ENCODE assay signal across 1 cellular context in the genomic region with DNA sequence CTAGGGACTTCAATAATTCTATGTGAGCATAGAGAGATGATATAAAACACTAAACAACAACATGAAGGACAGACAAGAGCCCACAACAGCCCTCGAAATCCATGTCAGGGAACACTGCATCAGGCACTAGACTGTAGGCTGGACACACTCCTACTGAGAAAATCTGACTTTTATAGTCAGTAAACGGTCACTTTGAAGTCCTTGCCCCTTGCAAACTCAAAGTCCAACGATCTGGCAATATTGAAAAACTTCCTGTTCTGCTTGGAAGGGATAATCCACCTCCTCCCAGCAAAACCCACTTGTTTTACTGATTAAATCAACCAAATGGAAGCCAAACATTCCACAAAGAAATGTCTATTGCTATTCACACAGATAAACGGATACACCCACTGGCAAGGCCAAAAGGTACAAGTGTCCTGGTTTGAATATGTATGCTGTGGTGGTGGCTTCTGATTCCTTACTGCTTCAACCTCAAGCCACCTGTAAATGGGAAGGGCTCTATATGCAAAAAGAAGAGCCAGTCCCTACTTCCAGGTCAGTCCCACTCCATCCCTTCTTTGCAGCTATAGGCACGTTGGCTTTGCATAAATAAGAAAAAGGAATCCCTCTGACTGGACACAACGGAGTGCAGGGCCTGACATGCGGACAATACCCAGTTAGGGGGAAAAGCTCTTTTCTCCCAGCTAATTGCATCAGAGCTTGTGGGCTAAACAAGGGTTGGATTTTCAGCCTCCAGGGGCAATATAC.
TF ChIP-seq lines count a peak whose summit lies in the region.

No MANE protein-coding gene starts in this region.

TF ChIP-seq in HepG2, 621 proteins besides CTCF, POLR2A, EP300 and RAD21 (continued from another document and continues in another):
- peak; percentile 48; the same call in 1 of the 2 replicates for TF ChIP-seq TARDBP (CRISPR knock-in tag; IDR thresholded peaks at IDR 0.05)
- no peak for TF ChIP-seq ZFP36L1 (CRISPR knock-in tag; IDR thresholded peaks at IDR 0.05)
- TF ChIP-seq ZNF3 (CRISPR knock-in tag; IDR thresholded peaks at IDR 0.05) = 0 out of 2 replicates have a peak, but pooled peaks have one; percentile 25
- TF ChIP-seq, protein P1, sequence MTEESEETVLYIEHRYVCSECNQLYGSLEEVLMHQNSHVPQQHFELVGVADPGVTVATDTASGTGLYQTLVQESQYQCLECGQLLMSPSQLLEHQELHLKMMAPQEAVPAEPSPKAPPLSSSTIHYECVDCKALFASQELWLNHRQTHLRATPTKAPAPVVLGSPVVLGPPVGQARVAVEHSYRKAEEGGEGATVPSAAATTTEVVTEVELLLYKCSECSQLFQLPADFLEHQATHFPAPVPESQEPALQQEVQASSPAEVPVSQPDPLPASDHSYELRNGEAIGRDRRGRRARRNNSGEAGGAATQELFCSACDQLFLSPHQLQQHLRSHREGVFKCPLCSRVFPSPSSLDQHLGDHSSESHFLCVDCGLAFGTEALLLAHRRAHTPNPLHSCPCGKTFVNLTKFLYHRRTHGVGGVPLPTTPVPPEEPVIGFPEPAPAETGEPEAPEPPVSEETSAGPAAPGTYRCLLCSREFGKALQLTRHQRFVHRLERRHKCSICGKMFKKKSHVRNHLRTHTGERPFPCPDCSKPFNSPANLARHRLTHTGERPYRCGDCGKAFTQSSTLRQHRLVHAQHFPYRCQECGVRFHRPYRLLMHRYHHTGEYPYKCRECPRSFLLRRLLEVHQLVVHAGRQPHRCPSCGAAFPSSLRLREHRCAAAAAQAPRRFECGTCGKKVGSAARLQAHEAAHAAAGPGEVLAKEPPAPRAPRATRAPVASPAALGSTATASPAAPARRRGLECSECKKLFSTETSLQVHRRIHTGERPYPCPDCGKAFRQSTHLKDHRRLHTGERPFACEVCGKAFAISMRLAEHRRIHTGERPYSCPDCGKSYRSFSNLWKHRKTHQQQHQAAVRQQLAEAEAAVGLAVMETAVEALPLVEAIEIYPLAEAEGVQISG (CRISPR knock-in tag; IDR thresholded peaks at IDR 0.05) = no peak
- TF ChIP-seq MXD4 (CRISPR knock-in tag; IDR thresholded peaks at IDR 0.05) = 0 out of 2 replicates have a peak, but pooled peaks have one; percentile 21
- TF ChIP-seq, protein P2, sequence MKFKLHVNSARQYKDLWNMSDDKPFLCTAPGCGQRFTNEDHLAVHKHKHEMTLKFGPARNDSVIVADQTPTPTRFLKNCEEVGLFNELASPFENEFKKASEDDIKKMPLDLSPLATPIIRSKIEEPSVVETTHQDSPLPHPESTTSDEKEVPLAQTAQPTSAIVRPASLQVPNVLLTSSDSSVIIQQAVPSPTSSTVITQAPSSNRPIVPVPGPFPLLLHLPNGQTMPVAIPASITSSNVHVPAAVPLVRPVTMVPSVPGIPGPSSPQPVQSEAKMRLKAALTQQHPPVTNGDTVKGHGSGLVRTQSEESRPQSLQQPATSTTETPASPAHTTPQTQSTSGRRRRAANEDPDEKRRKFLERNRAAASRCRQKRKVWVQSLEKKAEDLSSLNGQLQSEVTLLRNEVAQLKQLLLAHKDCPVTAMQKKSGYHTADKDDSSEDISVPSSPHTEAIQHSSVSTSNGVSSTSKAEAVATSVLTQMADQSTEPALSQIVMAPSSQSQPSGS (CRISPR knock-in tag; IDR thresholded peaks at IDR 0.05) = no peak
- peak; percentile 87; the same call in 1 of the 2 replicates for TF ChIP-seq ZNF747 (CRISPR knock-in tag; IDR thresholded peaks at IDR 0.05; ENCODE audit: borderline replicate concordance)
- peak; percentile 32; the same call in 1 of the 2 replicates for TF ChIP-seq TAF1 (CRISPR knock-in tag; IDR thresholded peaks at IDR 0.05)
- TF ChIP-seq ARNT2 (CRISPR knock-in tag; IDR thresholded peaks at IDR 0.05; ENCODE audit: low read depth) = peak; percentile 74
- TF ChIP-seq IRX3 (CRISPR knock-in tag; IDR thresholded peaks at IDR 0.05; ENCODE audit: borderline replicate concordance, low read depth) = no peak
- TF ChIP-seq SUZ12 (IDR thresholded peaks at IDR 0.05; ENCODE audit: low read depth, low read length) = no peak
- no peak for TF ChIP-seq ZNF460 (CRISPR knock-in tag; IDR thresholded peaks at IDR 0.05; ENCODE audit: borderline replicate concordance)
- no peak for TF ChIP-seq SMAD9 (CRISPR knock-in tag; IDR thresholded peaks at IDR 0.05)
- TF ChIP-seq ZNF672 (CRISPR knock-in tag; IDR thresholded peaks at IDR 0.05) = no peak
- no peak for TF ChIP-seq ZNF335 (CRISPR knock-in tag; IDR thresholded peaks at IDR 0.05)
- no peak for TF ChIP-seq ZNF343 (CRISPR knock-in tag; IDR thresholded peaks at IDR 0.05)
- TF ChIP-seq ZNF761 (CRISPR knock-in tag; conservative IDR thresholded peaks at IDR 0.05) = peak; percentile 22; the same call in 1 of the 2 replicates
- TF ChIP-seq ZNF33B (CRISPR knock-in tag; IDR thresholded peaks at IDR 0.05) = peak; percentile 20; the same call in 1 of the 2 replicates
- TF ChIP-seq ZNF570 (CRISPR knock-in tag; IDR thresholded peaks at IDR 0.05; ENCODE audit: borderline replicate concordance) = 0 out of 2 replicates have a peak, but pooled peaks have one; percentile 74
- TF ChIP-seq ZNF350 (CRISPR knock-in tag; IDR thresholded peaks at IDR 0.05; ENCODE audit: borderline replicate concordance, low read depth) = no peak
- no peak for TF ChIP-seq NONO (IDR thresholded peaks at IDR 0.05)
- peak; percentile 51; the same call in 1 of the 2 replicates for TF ChIP-seq NONO (CRISPR knock-in tag; conservative IDR thresholded peaks at IDR 0.05)
- peak; percentile 31; the same call in 1 of the 2 replicates for TF ChIP-seq RORA (CRISPR knock-in tag; IDR thresholded peaks at IDR 0.05)
- TF ChIP-seq ZNF749 (CRISPR knock-in tag; IDR thresholded peaks at IDR 0.05; ENCODE audit: borderline replicate concordance) = no peak
- TF ChIP-seq ZNF264 (CRISPR knock-in tag; IDR thresholded peaks at IDR 0.05) = peak; percentile 70; the same call in 1 of the 2 replicates
- no peak for TF ChIP-seq ATF7 (IDR thresholded peaks at IDR 0.05)
- TF ChIP-seq ATF7 (CRISPR knock-in tag; IDR thresholded peaks at IDR 0.05) = no peak; the same call in 1 of the 2 replicates
- no peak for TF ChIP-seq SCMH1 (CRISPR knock-in tag; IDR thresholded peaks at IDR 0.05; ENCODE audit: borderline replicate concordance)
- no peak for TF ChIP-seq KAT2B (IDR thresholded peaks at IDR 0.05; ENCODE audit: borderline replicate concordance, low read depth, low read length)
- no peak; the same call in 1 of the 2 replicates for TF ChIP-seq ZNF629 (CRISPR knock-in tag; conservative IDR thresholded peaks at IDR 0.05)
- TF ChIP-seq ZNF639 (CRISPR knock-in tag; conservative IDR thresholded peaks at IDR 0.05) = 0 out of 2 replicates have a peak, but pooled peaks have one; percentile 41
- TF ChIP-seq ZNF687 (CRISPR knock-in tag; IDR thresholded peaks at IDR 0.05) = no peak
- TF ChIP-seq, protein P3, sequence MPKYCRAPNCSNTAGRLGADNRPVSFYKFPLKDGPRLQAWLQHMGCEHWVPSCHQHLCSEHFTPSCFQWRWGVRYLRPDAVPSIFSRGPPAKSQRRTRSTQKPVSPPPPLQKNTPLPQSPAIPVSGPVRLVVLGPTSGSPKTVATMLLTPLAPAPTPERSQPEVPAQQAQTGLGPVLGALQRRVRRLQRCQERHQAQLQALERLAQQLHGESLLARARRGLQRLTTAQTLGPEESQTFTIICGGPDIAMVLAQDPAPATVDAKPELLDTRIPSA (CRISPR knock-in tag; IDR thresholded peaks at IDR 0.05; ENCODE audit: borderline replicate concordance) = no peak
- TF ChIP-seq, protein P4, sequence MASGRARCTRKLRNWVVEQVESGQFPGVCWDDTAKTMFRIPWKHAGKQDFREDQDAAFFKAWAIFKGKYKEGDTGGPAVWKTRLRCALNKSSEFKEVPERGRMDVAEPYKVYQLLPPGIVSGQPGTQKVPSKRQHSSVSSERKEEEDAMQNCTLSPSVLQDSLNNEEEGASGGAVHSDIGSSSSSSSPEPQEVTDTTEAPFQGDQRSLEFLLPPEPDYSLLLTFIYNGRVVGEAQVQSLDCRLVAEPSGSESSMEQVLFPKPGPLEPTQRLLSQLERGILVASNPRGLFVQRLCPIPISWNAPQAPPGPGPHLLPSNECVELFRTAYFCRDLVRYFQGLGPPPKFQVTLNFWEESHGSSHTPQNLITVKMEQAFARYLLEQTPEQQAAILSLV (CRISPR knock-in tag; IDR thresholded peaks at IDR 0.05; ENCODE audit: borderline replicate concordance) = no peak
- TF ChIP-seq, protein P5, sequence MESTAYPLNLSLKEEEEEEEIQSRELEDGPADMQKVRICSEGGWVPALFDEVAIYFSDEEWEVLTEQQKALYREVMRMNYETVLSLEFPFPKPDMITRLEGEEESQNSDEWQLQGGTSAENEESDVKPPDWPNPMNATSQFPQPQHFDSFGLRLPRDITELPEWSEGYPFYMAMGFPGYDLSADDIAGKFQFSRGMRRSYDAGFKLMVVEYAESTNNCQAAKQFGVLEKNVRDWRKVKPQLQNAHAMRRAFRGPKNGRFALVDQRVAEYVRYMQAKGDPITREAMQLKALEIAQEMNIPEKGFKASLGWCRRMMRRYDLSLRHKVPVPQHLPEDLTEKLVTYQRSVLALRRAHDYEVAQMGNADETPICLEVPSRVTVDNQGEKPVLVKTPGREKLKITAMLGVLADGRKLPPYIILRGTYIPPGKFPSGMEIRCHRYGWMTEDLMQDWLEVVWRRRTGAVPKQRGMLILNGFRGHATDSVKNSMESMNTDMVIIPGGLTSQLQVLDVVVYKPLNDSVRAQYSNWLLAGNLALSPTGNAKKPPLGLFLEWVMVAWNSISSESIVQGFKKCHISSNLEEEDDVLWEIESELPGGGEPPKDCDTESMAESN (CRISPR knock-in tag; conservative IDR thresholded peaks at IDR 0.05) = 0 out of 2 replicates have a peak, but pooled peaks have one; percentile 56
- no peak for TF ChIP-seq ZBTB26 (CRISPR knock-in tag; IDR thresholded peaks at IDR 0.05; ENCODE audit: borderline replicate concordance)
- no peak for TF ChIP-seq ZNF468 (CRISPR knock-in tag; IDR thresholded peaks at IDR 0.05)
- no peak for TF ChIP-seq ZNF17 (CRISPR knock-in tag; IDR thresholded peaks at IDR 0.05)
- TF ChIP-seq, protein P6, sequence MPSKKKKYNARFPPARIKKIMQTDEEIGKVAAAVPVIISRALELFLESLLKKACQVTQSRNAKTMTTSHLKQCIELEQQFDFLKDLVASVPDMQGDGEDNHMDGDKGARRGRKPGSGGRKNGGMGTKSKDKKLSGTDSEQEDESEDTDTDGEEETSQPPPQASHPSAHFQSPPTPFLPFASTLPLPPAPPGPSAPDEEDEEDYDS (CRISPR knock-in tag; IDR thresholded peaks at IDR 0.05) = peak; percentile 82
- peak; percentile 44; the same call in 1 of the 2 replicates for TF ChIP-seq SP4 (CRISPR knock-in tag; IDR thresholded peaks at IDR 0.05)
- no peak for TF ChIP-seq ZNF766 (CRISPR knock-in tag; IDR thresholded peaks at IDR 0.05; ENCODE audit: borderline replicate concordance)
- no peak for TF ChIP-seq ZNF660 (CRISPR knock-in tag; IDR thresholded peaks at IDR 0.05; ENCODE audit: borderline replicate concordance, low read depth)
- TF ChIP-seq NFATC3 (CRISPR knock-in tag; IDR thresholded peaks at IDR 0.05) = no peak
- 0 out of 2 replicates have a peak, but pooled peaks have one; percentile 35 for TF ChIP-seq MYC (CRISPR knock-in tag; IDR thresholded peaks at IDR 0.05; ENCODE audit: borderline replicate concordance)
- TF ChIP-seq PAF1 (CRISPR knock-in tag; IDR thresholded peaks at IDR 0.05) = no peak
- no peak for TF ChIP-seq ZNF543 (CRISPR knock-in tag; IDR thresholded peaks at IDR 0.05)
- TF ChIP-seq MED1 (CRISPR knock-in tag; IDR thresholded peaks at IDR 0.05) = peak; percentile 96
- no peak for TF ChIP-seq ZC3H13 (CRISPR knock-in tag; IDR thresholded peaks at IDR 0.05)
- no peak for TF ChIP-seq NBN (conservative IDR thresholded peaks at IDR 0.05)
